ENCODE assay signal across 1 cellular context in genomic region chr7:22563115-22563514, GRCh38.
TF ChIP-seq lines count a peak whose summit lies in the region.

No MANE protein-coding gene starts in this region.

TF ChIP-seq in GM23338, 12 proteins besides CTCF, POLR2A, EP300 and RAD21 (continued from another document):
- no peak for TF ChIP-seq REST (IDR thresholded peaks at IDR 0.05; ENCODE audit: unreplicated experiment)
- TF ChIP-seq ETS1 (IDR thresholded peaks at IDR 0.05): no peak
